ENCODE assay signal across 20 cellular contexts in the genomic region with DNA sequence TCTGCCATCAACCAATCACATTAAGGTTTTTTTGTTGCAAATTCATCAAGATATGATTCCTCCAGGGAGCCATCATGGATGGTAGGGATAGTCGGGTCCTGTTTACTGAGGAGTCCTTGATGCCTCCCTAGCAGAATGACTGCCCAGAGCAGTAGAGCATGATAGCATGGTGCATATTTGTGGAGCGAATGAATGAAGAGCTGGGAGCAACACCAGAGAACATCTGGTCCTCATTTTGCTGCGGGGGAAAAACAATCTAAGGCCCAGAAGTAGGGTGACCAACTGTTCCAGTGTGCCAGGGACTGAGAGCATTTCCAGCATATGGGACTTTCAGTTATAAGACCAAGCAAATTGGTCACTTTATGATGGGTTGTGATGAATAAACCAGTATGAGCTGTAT. TPM values are rescaled to one million over a fixed set of nuclear protein-coding genes. Genes with fewer than 3 reads are reported as not detected.
DNase-seq lines count a peak whose midpoint lies in the region; ATAC-seq, FAIRE-seq and TF ChIP-seq lines count a peak whose summit lies in the region.
"Had no signal": no experiment of that assay in that cellular context is flagged by ENCODE, and none has a peak within 500 bp of the region (broad histone marks: within the 10 kb centered on the region; RNA-seq: fewer than 3 reads in every experiment).

No MANE protein-coding gene starts in this region.

- H3K4me1 ChIP-seq in GM23338 (ENCODE audit: insufficient read depth) (peaks cover 6% of the 10 kb centered on the region), osteoblast (ENCODE audit: insufficient read depth, low read length) (no peaks in the 10 kb centered on the region), HAP-1 (no peaks in the 10 kb centered on the region; the same call in 1 of the 2 replicates), pancreas (peaks cover 0 to 3% (median 0%) of the 10 kb centered on the region in 3 donors)

- TF ChIP-seq CTCF in GM23338 (conservative IDR thresholded peaks at IDR 0.05; ENCODE audit: low read depth in 2 of 2) (no peak), fibroblast of mammary gland (conservative IDR thresholded peaks at IDR 0.05; ENCODE audit: control insufficient read depth, insufficient read depth, low read depth, low read length) (no peak), osteoblast (IDR thresholded peaks at IDR 0.05; ENCODE audit: extremely low read depth, low read depth, low read length) (no peak), pancreas (IDR thresholded peaks at IDR 0.05) (no peak)

- 0 out of 2 replicates have a peak, but pooled peaks cover 8% of the 10 kb centered on the region for H3F3A ChIP-seq in GM23338 (replicated peaks; ENCODE audit: low read depth)

- no peaks in the 10 kb centered on the region for H3K27me3 ChIP-seq in GM23338 (ENCODE audit: insufficient read depth)
- H3K27me3 ChIP-seq in osteoblast (ENCODE audit: insufficient read depth, low read length), result peaks cover 26% of the 10 kb centered on the region
- no peaks in the 10 kb centered on the region for H3K27me3 ChIP-seq in HAP-1 (ENCODE audit: low read depth)
- no peaks in the 10 kb centered on the region for H3K27me3 ChIP-seq in pancreas

- H3K79me2 ChIP-seq in GM23338 (replicated peaks; ENCODE audit: insufficient read depth) (no peaks in the 10 kb centered on the region), osteoblast (ENCODE audit: insufficient read depth, low read length) (no peaks in the 10 kb centered on the region)

- no peak overlapping the region for H3K27ac ChIP-seq in GM23338 (ENCODE audit: low read depth)
- H3K27ac ChIP-seq in osteoblast (ENCODE audit: low read depth, low read length), result no peak overlapping the region
- H3K27ac ChIP-seq in pancreas, result no peak overlapping the region
- H3K27ac ChIP-seq: SK-N-MC had no signal

- H3K36me3 Mint-ChIP-seq in GM23338 (ENCODE audit: low read depth), result no peaks in the 10 kb centered on the region
- H3K36me3 Mint-ChIP-seq: T-cell had no signal

- WGBS in pancreas, 2 donors, result 74 to 80% methylated on average over 3 of the region's 3 CpGs

- in situ Hi-C loops in HAP-1 (cut with MboI; ENCODE audit: low sequenced_read_pairs), result no loop called here

- H3K27ac Mint-ChIP-seq in GM23338, result no peak overlapping the region
- H3K27ac Mint-ChIP-seq: CD4-positive, alpha-beta T cell; IgD-negative memory B cell; T-cell had no signal

- no peak overlapping the region for H3K4me3 Mint-ChIP-seq in GM23338
- H3K4me3 Mint-ChIP-seq: CD4-positive, alpha-beta T cell; IgD-negative memory B cell; T-cell had no signal

- FAIRE-seq in pancreas (lab: Jason Lieb, UNC), result no peak

- no peak for ATAC-seq in GM23338
- no peak for ATAC-seq in pancreas
- ATAC-seq: T-cell had no signal

- DNase-seq in DMS 273 treated with DMSO at 0.1 percent for 48 hours (lab: John Stamatoyannopoulos, UW), result peak; percentile 5
- no peak for DNase-seq in GM23338 (ENCODE audit: low spot score)
- peak; percentile 39 for DNase-seq in fibroblast of mammary gland (ENCODE audit: low read depth)
- DNase-seq in osteoblast (ENCODE audit: insufficient read length, low spot score, missing footprints), result peak; percentile 41
- DNase-seq in NOMO-1 (lab: John Stamatoyannopoulos, UW; ENCODE audit: unreplicated experiment in 2 of 2), result no peak
- DNase-seq in HAP-1 (ENCODE audit: low spot score in 2 of 2), result no peak
- DNase-seq in pancreas, result no peak
- DNase-seq: CD4-positive, alpha-beta T cell; DMS53; HCEC 1CT; Karpas-422; NCI-H1436; NCI-H2081 treated with DMSO at 0.1 percent for 48 hours; NCI-H446 treated with DMSO at 0.1 percent for 48 hours; NCI-H774; OCI-M1; SHP77; T-cell had no signal

- H3K4me2 ChIP-seq in GM23338 (no peak overlapping the region), osteoblast (ENCODE audit: insufficient read depth, low read length) (no peak overlapping the region)

- peaks cover 3% of the 10 kb centered on the region; the same call in 1 of the 3 replicates for H3K9me3 Mint-ChIP-seq in GM23338
- H3K9me3 Mint-ChIP-seq: CD4-positive, alpha-beta T cell; T-cell had no signal

- no peaks in the 10 kb centered on the region for H4K20me1 ChIP-seq in GM23338 (replicated peaks; ENCODE audit: insufficient read depth)
- no peaks in the 10 kb centered on the region for H4K20me1 ChIP-seq in osteoblast (ENCODE audit: insufficient read depth, low read length)

- no peaks in the 10 kb centered on the region for H3K36me3 ChIP-seq in GM23338 (ENCODE audit: insufficient read depth)
- H3K36me3 ChIP-seq in osteoblast (ENCODE audit: insufficient read depth, low read length), result no peaks in the 10 kb centered on the region
- H3K36me3 ChIP-seq in HAP-1 (replicated peaks), result no peaks in the 10 kb centered on the region
- H3K36me3 ChIP-seq in pancreas, result no peaks in the 10 kb centered on the region

- H3K9me2 ChIP-seq in GM23338 (ENCODE audit: insufficient read depth), result no peaks in the 10 kb centered on the region

- peaks cover 11% of the 10 kb centered on the region for H3K4me1 Mint-ChIP-seq in GM23338
- H3K4me1 Mint-ChIP-seq: IgD-negative memory B cell, T-cell had no signal

- H3K4me3 ChIP-seq in GM23338, result no peak overlapping the region
- H3K4me3 ChIP-seq in fibroblast of mammary gland (ENCODE audit: control insufficient read depth, low read depth, low read length), result no peak overlapping the region
- no peak overlapping the region for H3K4me3 ChIP-seq in osteoblast (ENCODE audit: insufficient read depth, low read length)
- no peak overlapping the region for H3K4me3 ChIP-seq in HAP-1
- H3K4me3 ChIP-seq in pancreas, result no peak overlapping the region
- H3K4me3 ChIP-seq: SK-N-MC had no signal

- H2AFZ ChIP-seq in GM23338 (peak overlapping the region; percentile 100), osteoblast (ENCODE audit: low read length) (no peak overlapping the region)

- no peaks in the 10 kb centered on the region for H3K9me3 ChIP-seq in osteoblast (ENCODE audit: low read depth, low read length)
- no peaks in the 10 kb centered on the region for H3K9me3 ChIP-seq in HAP-1
- H3K9me3 ChIP-seq in pancreas, result no peaks in the 10 kb centered on the region

- intact Hi-C loops in pancreas (cut with DNase I), result no loop called here

- H3K27me3 Mint-ChIP-seq in GM23338 (ENCODE audit: insufficient read depth, low read depth, poor library complexity), result no peaks in the 10 kb centered on the region

TF ChIP-seq in GM23338, 12 proteins besides CTCF, POLR2A, EP300 and RAD21 (continues in another document):
- TF ChIP-seq NANOG (IDR thresholded peaks at IDR 0.05; ENCODE audit: borderline replicate concordance) (no peak), JUNB (IDR thresholded peaks at IDR 0.05; ENCODE audit: unreplicated experiment) (no peak), ZNF114 (CRISPR knock-in tag; IDR thresholded peaks at IDR 0.05) (no peak), CREB1 (CRISPR knock-in tag; IDR thresholded peaks at IDR 0.05; ENCODE audit: low read depth) (no peak), EZH2 (IDR thresholded peaks at IDR 0.05; ENCODE audit: low read depth, unreplicated experiment) (no peak), STAT1 (IDR thresholded peaks at IDR 0.05; ENCODE audit: unreplicated experiment) (no peak), EZH2phosphoT487 (IDR thresholded peaks at IDR 0.05; ENCODE audit: unreplicated experiment) (no peak), ZNF331 (CRISPR knock-in tag; IDR thresholded peaks at IDR 0.05; ENCODE audit: low read depth) (no peak), POLR2AphosphoS5 (IDR thresholded peaks at IDR 0.05; ENCODE audit: low read depth) (no peak)

RNA-seq across cellular contexts. Expression of a gene that starts 35.5 kb away (rescaled TPM):
- total RNA-seq in GM23338 (2014; rRNA removed; shearing (Covaris generic)), result 29.0 and 30.0 TPM in 2 replicates
- polyA plus RNA-seq in GM23338 (2016; fragmentation: Nextera tagmentation; extraction: Ambion mirVana) (5.1 and 5.5 TPM in 2 replicates), pancreas (10 to 100 TPM; 13.8 to 20.5 TPM)
- total RNA-seq in osteoblast (9.7 and 9.8 TPM in 2 replicates), pancreas (10 to 100 TPM; 10.7 to 17.9 (median 12.5) TPM)

RNA-seq across cellular contexts. Expression of a gene that starts 40.7 kb away (rescaled TPM):
- total RNA-seq in GM23338 (2014; rRNA removed; shearing (Covaris generic)), result 584 and 639 TPM in 2 replicates
- 373 and 413 TPM in 2 replicates for polyA plus RNA-seq in GM23338 (2016; fragmentation: Nextera tagmentation; extraction: Ambion mirVana)
- total RNA-seq in osteoblast, result 214 and 247 TPM in 2 replicates
- total RNA-seq in pancreas, result 10 to 100 TPM; 37.5 to 95.2 (median 77.0) TPM
- 10 to 100 TPM; 39.8 to 58.8 TPM for polyA plus RNA-seq in pancreas

RNA-seq across cellular contexts. Expression of a gene that starts 59.7 kb away (rescaled TPM):
- 67.7 and 74.6 TPM in 2 replicates for total RNA-seq in GM23338 (2014; rRNA removed; shearing (Covaris generic))
- polyA plus RNA-seq in GM23338 (2016; fragmentation: Nextera tagmentation; extraction: Ambion mirVana), result 34.8 and 36.0 TPM in 2 replicates
- 51.9 and 58.6 TPM in 2 replicates for total RNA-seq in osteoblast
- total RNA-seq in pancreas, result 10 to 100 TPM; 20.1 to 41.6 (median 25.8) TPM
- polyA plus RNA-seq in pancreas, result 10 to 100 TPM; 11.7 to 21.0 TPM

Comparison
In these comparisons a context has a peak if more than half of its experiments do, and no peak if none do; other contexts are left out.
1. DNase-seq: peak in DMS 273 treated with DMSO at 0.1 percent for 48 hours (single experiment), fibroblast of mammary gland (single experiment) and osteoblast (single experiment); none in GM23338 (single experiment), NOMO-1 (0 of 2), HAP-1 (0 of 2) and pancreas (0 of 6).